1 cellular context compared by ENCODE assay signal in genomic region chr19:2775556-2776430, GRCh38.
TF ChIP-seq lines count a peak whose summit lies in the region.

No MANE protein-coding gene starts in this region.

TF ChIP-seq in HepG2, 621 proteins besides CTCF, POLR2A, EP300 and RAD21 (continued from another document and continues in another):
- TF ChIP-seq, protein P1, sequence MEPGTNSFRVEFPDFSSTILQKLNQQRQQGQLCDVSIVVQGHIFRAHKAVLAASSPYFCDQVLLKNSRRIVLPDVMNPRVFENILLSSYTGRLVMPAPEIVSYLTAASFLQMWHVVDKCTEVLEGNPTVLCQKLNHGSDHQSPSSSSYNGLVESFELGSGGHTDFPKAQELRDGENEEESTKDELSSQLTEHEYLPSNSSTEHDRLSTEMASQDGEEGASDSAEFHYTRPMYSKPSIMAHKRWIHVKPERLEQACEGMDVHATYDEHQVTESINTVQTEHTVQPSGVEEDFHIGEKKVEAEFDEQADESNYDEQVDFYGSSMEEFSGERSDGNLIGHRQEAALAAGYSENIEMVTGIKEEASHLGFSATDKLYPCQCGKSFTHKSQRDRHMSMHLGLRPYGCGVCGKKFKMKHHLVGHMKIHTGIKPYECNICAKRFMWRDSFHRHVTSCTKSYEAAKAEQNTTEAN (CRISPR knock-in tag; conservative IDR thresholded peaks at IDR 0.05), result no peak
- no peak for TF ChIP-seq ZNF205 (CRISPR knock-in tag; IDR thresholded peaks at IDR 0.05)
- TF ChIP-seq ZKSCAN8 (CRISPR knock-in tag; IDR thresholded peaks at IDR 0.05; ENCODE audit: borderline replicate concordance), result no peak
- no peak for TF ChIP-seq GPBP1L1 (CRISPR knock-in tag; IDR thresholded peaks at IDR 0.05)
- TF ChIP-seq ZNF576 (CRISPR knock-in tag; IDR thresholded peaks at IDR 0.05), result no peak
- no peak for TF ChIP-seq ATRX (CRISPR knock-in tag; IDR thresholded peaks at IDR 0.05; ENCODE audit: borderline replicate concordance)
- TF ChIP-seq, protein P2, sequence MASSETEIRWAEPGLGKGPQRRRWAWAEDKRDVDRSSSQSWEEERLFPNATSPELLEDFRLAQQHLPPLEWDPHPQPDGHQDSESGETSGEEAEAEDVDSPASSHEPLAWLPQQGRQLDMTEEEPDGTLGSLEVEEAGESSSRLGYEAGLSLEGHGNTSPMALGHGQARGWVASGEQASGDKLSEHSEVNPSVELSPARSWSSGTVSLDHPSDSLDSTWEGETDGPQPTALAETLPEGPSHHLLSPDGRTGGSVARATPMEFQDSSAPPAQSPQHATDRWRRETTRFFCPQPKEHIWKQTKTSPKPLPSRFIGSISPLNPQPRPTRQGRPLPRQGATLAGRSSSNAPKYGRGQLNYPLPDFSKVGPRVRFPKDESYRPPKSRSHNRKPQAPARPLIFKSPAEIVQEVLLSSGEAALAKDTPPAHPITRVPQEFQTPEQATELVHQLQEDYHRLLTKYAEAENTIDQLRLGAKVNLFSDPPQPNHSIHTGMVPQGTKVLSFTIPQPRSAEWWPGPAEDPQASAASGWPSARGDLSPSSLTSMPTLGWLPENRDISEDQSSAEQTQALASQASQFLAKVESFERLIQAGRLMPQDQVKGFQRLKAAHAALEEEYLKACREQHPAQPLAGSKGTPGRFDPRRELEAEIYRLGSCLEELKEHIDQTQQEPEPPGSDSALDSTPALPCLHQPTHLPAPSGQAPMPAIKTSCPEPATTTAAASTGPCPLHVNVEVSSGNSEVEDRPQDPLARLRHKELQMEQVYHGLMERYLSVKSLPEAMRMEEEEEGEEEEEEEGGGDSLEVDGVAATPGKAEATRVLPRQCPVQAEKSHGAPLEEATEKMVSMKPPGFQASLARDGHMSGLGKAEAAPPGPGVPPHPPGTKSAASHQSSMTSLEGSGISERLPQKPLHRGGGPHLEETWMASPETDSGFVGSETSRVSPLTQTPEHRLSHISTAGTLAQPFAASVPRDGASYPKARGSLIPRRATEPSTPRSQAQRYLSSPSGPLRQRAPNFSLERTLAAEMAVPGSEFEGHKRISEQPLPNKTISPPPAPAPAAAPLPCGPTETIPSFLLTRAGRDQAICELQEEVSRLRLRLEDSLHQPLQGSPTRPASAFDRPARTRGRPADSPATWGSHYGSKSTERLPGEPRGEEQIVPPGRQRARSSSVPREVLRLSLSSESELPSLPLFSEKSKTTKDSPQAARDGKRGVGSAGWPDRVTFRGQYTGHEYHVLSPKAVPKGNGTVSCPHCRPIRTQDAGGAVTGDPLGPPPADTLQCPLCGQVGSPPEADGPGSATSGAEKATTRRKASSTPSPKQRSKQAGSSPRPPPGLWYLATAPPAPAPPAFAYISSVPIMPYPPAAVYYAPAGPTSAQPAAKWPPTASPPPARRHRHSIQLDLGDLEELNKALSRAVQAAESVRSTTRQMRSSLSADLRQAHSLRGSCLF (CRISPR knock-in tag; IDR thresholded peaks at IDR 0.05; ENCODE audit: borderline replicate concordance), result no peak
- TF ChIP-seq NFKBIZ (CRISPR knock-in tag; IDR thresholded peaks at IDR 0.05), result no peak
- no peak for TF ChIP-seq ZNF784 (CRISPR knock-in tag; IDR thresholded peaks at IDR 0.05; ENCODE audit: borderline replicate concordance)
- peak; percentile 84 for TF ChIP-seq JUN (CRISPR knock-in tag; IDR thresholded peaks at IDR 0.05)
- TF ChIP-seq, protein P3, sequence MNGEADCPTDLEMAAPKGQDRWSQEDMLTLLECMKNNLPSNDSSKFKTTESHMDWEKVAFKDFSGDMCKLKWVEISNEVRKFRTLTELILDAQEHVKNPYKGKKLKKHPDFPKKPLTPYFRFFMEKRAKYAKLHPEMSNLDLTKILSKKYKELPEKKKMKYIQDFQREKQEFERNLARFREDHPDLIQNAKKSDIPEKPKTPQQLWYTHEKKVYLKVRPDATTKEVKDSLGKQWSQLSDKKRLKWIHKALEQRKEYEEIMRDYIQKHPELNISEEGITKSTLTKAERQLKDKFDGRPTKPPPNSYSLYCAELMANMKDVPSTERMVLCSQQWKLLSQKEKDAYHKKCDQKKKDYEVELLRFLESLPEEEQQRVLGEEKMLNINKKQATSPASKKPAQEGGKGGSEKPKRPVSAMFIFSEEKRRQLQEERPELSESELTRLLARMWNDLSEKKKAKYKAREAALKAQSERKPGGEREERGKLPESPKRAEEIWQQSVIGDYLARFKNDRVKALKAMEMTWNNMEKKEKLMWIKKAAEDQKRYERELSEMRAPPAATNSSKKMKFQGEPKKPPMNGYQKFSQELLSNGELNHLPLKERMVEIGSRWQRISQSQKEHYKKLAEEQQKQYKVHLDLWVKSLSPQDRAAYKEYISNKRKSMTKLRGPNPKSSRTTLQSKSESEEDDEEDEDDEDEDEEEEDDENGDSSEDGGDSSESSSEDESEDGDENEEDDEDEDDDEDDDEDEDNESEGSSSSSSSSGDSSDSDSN (CRISPR knock-in tag; IDR thresholded peaks at IDR 0.05), result no peak
- TF ChIP-seq ZBTB1 (CRISPR knock-in tag; IDR thresholded peaks at IDR 0.05; ENCODE audit: borderline replicate concordance), result no peak
- TF ChIP-seq ZNF766 (CRISPR knock-in tag; IDR thresholded peaks at IDR 0.05; ENCODE audit: borderline replicate concordance), result no peak
- TF ChIP-seq BCL3 (CRISPR knock-in tag; IDR thresholded peaks at IDR 0.05), result no peak
- TF ChIP-seq PITX1 (CRISPR knock-in tag; IDR thresholded peaks at IDR 0.05), result no peak
- no peak for TF ChIP-seq ZNF367 (CRISPR knock-in tag; IDR thresholded peaks at IDR 0.05; ENCODE audit: borderline replicate concordance)
- no peak for TF ChIP-seq SATB2 (CRISPR knock-in tag; IDR thresholded peaks at IDR 0.05)
- no peak for TF ChIP-seq DR1 (CRISPR knock-in tag; IDR thresholded peaks at IDR 0.05)
- TF ChIP-seq ZNF513 (CRISPR knock-in tag; conservative IDR thresholded peaks at IDR 0.05), result no peak
- no peak for TF ChIP-seq TRIM22 (IDR thresholded peaks at IDR 0.05)
- no peak for TF ChIP-seq ATAD3A (CRISPR knock-in tag; IDR thresholded peaks at IDR 0.05)
- TF ChIP-seq, protein P4, sequence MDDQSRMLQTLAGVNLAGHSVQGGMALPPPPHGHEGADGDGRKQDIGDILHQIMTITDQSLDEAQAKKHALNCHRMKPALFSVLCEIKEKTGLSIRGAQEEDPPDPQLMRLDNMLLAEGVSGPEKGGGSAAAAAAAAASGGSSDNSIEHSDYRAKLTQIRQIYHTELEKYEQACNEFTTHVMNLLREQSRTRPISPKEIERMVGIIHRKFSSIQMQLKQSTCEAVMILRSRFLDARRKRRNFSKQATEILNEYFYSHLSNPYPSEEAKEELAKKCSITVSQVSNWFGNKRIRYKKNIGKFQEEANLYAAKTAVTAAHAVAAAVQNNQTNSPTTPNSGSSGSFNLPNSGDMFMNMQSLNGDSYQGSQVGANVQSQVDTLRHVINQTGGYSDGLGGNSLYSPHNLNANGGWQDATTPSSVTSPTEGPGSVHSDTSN (CRISPR knock-in tag; IDR thresholded peaks at IDR 0.05; ENCODE audit: borderline replicate concordance), result no peak
- no peak for TF ChIP-seq ZBTB7B (CRISPR knock-in tag; IDR thresholded peaks at IDR 0.05)
- TF ChIP-seq ZSCAN9 (CRISPR knock-in tag; IDR thresholded peaks at IDR 0.05; ENCODE audit: borderline replicate concordance), result no peak
- TF ChIP-seq, protein P5, sequence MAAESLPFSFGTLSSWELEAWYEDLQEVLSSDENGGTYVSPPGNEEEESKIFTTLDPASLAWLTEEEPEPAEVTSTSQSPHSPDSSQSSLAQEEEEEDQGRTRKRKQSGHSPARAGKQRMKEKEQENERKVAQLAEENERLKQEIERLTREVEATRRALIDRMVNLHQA (CRISPR knock-in tag; IDR thresholded peaks at IDR 0.05), result no peak
- no peak for TF ChIP-seq FOXO1 (CRISPR knock-in tag; IDR thresholded peaks at IDR 0.05)
- TF ChIP-seq ZNF562 (CRISPR knock-in tag; IDR thresholded peaks at IDR 0.05; ENCODE audit: borderline replicate concordance), result no peak
- 0 out of 2 replicates have a peak, but pooled peaks have one; percentile 41 for TF ChIP-seq RFX5 (IDR thresholded peaks at IDR 0.05; ENCODE audit: low read depth, low read length)
- peak; percentile 73 for TF ChIP-seq FOSL2 (CRISPR knock-in tag; IDR thresholded peaks at IDR 0.05)
